Comparison of ENCODE assay signal across 13 cellular contexts in the genomic region with DNA sequence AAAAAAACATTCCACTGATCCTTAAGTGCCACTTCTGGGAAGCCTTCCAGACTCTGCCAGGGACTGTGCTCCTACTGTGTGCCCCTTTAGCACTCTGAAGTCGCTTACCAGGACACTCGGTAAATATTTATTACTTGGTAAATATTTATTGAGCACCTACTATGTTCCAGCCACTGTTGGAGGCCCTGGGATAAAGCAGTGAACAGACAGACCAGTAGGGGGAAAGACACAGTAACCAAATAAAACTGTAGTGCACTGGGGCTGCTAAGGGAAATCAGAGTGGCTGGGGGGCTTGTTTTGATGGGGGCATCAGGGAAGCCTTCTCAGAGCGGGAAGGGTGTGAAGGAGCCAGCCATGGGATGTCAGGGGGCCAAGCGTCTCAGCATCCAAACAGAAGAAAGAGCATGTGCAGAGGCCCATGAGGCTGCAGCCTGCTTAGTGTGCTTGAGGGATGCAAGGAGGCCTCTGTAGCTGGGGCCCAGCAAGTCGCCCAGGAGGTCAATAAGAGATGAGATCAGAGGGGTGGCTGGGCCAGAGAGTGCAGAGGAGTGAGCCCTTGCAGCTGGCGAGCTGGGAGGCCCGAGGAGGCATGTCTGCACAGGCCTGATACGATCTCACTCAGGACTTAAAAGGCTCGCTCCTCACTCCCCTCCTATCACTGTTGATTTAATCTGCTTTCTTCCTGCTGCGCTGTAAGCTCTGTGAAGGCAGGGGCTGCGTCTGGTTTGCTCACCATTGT. TPM values are rescaled to one million over a fixed set of nuclear protein-coding genes. Genes with fewer than 3 reads are reported as not detected.
DNase-seq lines count a peak whose midpoint lies in the region; ATAC-seq, FAIRE-seq and TF ChIP-seq lines count a peak whose summit lies in the region.
"Had no signal": no experiment of that assay in that cellular context is flagged by ENCODE, and none has a peak within 500 bp of the region (broad histone marks: within the 10 kb centered on the region; RNA-seq: fewer than 3 reads in every experiment).

No MANE protein-coding gene starts in this region.

- H2BK15ac ChIP-seq in H1 (ENCODE audit: low read length) = no peak overlapping the region

- BruUV-seq in mammary epithelial cell (replicated peaks; lab: Mats Ljungman, UMichigan) (no TSS peak), MCF 10A (replicated peaks; lab: Mats Ljungman, UMichigan) (no TSS peak)

- H3K27ac ChIP-seq in mammary epithelial cell (ENCODE audit: insufficient read depth, low read depth, low read length) (no peak overlapping the region), H1 (ENCODE audit: low read depth, low read length) (no peak overlapping the region), lung (ENCODE audit: low read depth in 1 of 2, low read length in 1 of 2) (peak overlapping the region in 1 of 2 donors; percentile 60), aorta (ENCODE audit: low read depth in 1 of 2, low read length in 2 of 2) (no peak overlapping the region)

- H3K4me3 ChIP-seq in mammary epithelial cell (replicated peaks in 1 of 3; ENCODE audit: insufficient read depth in 1 of 3, low read depth in 2 of 3, low read length in 3 of 3) (no peak overlapping the region), H1 (ENCODE audit: extremely low read depth in 1 of 4, insufficient read depth in 2 of 4, low read depth in 3 of 4, low read length in 4 of 4) (no peak overlapping the region), lung (no peak overlapping the region), aorta (ENCODE audit: low read length in 2 of 2) (no peak overlapping the region)

- DNase-seq in mammary epithelial cell (peak; percentile 52), MCF 10A (ENCODE audit: unreplicated experiment) (no peak), H1 (ENCODE audit: low read depth in 1 of 2, low spot score in 2 of 2) (no peak), lung (ENCODE audit: low spot score) (peak; percentile 29), aorta (no peak), DMS53 (lab: John Stamatoyannopoulos, UW) (no peak), amniotic stem cell (lab: John Stamatoyannopoulos, UW) (no peak)
- DNase-seq in activated CD4-positive, alpha-beta T cell treated with anti-CD3 and anti-CD28 coated beads, Interleukin-2, amount 10 ng/mL, durations not matched to agents 7 days and 5 days = no peak
- DNase-seq: activated B cell treated with CpG ODN at 0.5 μM for 24 hours; dermis blood vessel endothelial cell; stimulated activated CD4-positive, alpha-beta T cell treated with anti-CD3 and anti-CD28 coated beads, Interleukin-1b, Interleukin-23, amount 100 ng/mL, for 48 hours had no signal

- H2BK5ac ChIP-seq in H1 (ENCODE audit: low read depth, low read length) = peak overlapping the region; percentile 20; the same call in 1 of the 2 replicates

- H4K91ac ChIP-seq in H1 (replicated peaks; ENCODE audit: insufficient read length, low read length) = no peak overlapping the region

- H2AFZ ChIP-seq in mammary epithelial cell (ENCODE audit: low read depth, low read length) (peak overlapping the region; percentile 74), H1 (ENCODE audit: low read length) (no peak overlapping the region)

- no peak overlapping the region for H4K8ac ChIP-seq in H1 (ENCODE audit: extremely low read depth, insufficient read depth, low read length)

- no peak overlapping the region for H3K56ac ChIP-seq in H1 (replicated peaks; ENCODE audit: insufficient read length, low read depth, low read length)

- no peaks in the 10 kb centered on the region for H3K36me3 Mint-ChIP-seq in MCF 10A (ENCODE audit: insufficient read depth, unreplicated experiment)
- H3K36me3 Mint-ChIP-seq in activated CD4-positive, alpha-beta T cell treated with anti-CD3 and anti-CD28 coated beads, Interleukin-2, amount 10 ng/mL, durations not matched to agents 7 days and 5 days (ENCODE audit: low read depth) = no peaks in the 10 kb centered on the region

- TF ChIP-seq EP300 in H1 (IDR thresholded peaks at IDR 0.05; ENCODE audit: borderline replicate concordance in 1 of 2, low read depth in 2 of 2, low read length in 2 of 2) = no peak

- intact Hi-C loops in mammary epithelial cell (cut with micrococcal nuclease) (no loop called here), MCF 10A (cut with micrococcal nuclease) (no loop called here), aorta (cut with DNase I) (no loop called here)

- H3K4me1 Mint-ChIP-seq in MCF 10A (ENCODE audit: insufficient read depth, unreplicated experiment) = no peaks in the 10 kb centered on the region
- no peaks in the 10 kb centered on the region for H3K4me1 Mint-ChIP-seq in activated CD4-positive, alpha-beta T cell treated with anti-CD3 and anti-CD28 coated beads, Interleukin-2, amount 10 ng/mL, durations not matched to agents 7 days and 5 days
- H3K4me1 Mint-ChIP-seq: activated B cell treated with CpG ODN at 0.5 μM for 24 hours had no signal

- H3K14ac ChIP-seq in H1 (ENCODE audit: insufficient read length) = no peak overlapping the region

- no peak overlapping the region; the same call in 1 of the 2 replicates for H2AK5ac ChIP-seq in H1 (ENCODE audit: low read depth, low read length)

- H3K27me3 ChIP-seq in mammary epithelial cell (ENCODE audit: insufficient read depth, low read length) (no peaks in the 10 kb centered on the region), H1 (replicated peaks in 1 of 4; ENCODE audit: control insufficient read depth in 3 of 4, extremely low read depth in 1 of 4, insufficient read depth in 3 of 4, low read length in 3 of 4) (no peaks in the 10 kb centered on the region), lung (ENCODE audit: control insufficient read depth, insufficient read depth) (no peaks in the 10 kb centered on the region), aorta (ENCODE audit: control insufficient read depth in 1 of 2, insufficient read depth in 2 of 2, low read length in 1 of 2) (no peaks in the 10 kb centered on the region)

- H2BK120ac ChIP-seq in H1 (replicated peaks; ENCODE audit: low read depth, low read length) = no peak overlapping the region

- no peak overlapping the region for H3K23ac ChIP-seq in H1 (ENCODE audit: insufficient read length)

- H3K9me3 ChIP-seq in mammary epithelial cell (replicated peaks; ENCODE audit: insufficient read depth, low read length) (no peaks in the 10 kb centered on the region), H1 (ENCODE audit: insufficient read depth in 2 of 2, low read depth in 1 of 2, low read length in 1 of 2) (peaks cover 0 to 2% of the 10 kb centered on the region in 2 experiments; a peak in 1 of 4 replicates), lung (ENCODE audit: control insufficient read depth in 2 of 2, insufficient read depth in 1 of 2, low read length in 1 of 2) (no peaks in the 10 kb centered on the region), aorta (ENCODE audit: control insufficient read depth, low read length) (no peaks in the 10 kb centered on the region)

- TF ChIP-seq POLR2A in H1 (IDR thresholded peaks at IDR 0.05; ENCODE audit: control extremely low read depth in 1 of 2, low read depth in 2 of 2, low read length in 2 of 2) = no peak

- no peak for TF ChIP-seq RAD21 in H1 (IDR thresholded peaks at IDR 0.05 in 1 of 2, conservative IDR thresholded peaks at IDR 0.05 in 1 of 2; ENCODE audit: low read depth in 2 of 2, low read length in 2 of 2)

- no peaks in the 10 kb centered on the region for H3K27me3 Mint-ChIP-seq in MCF 10A (ENCODE audit: insufficient read depth, unreplicated experiment)
- no peaks in the 10 kb centered on the region for H3K27me3 Mint-ChIP-seq in activated CD4-positive, alpha-beta T cell treated with anti-CD3 and anti-CD28 coated beads, Interleukin-2, amount 10 ng/mL, durations not matched to agents 7 days and 5 days
- H3K27me3 Mint-ChIP-seq: activated B cell treated with CpG ODN at 0.5 μM for 24 hours had no signal

- in situ Hi-C loops in mammary epithelial cell (cut with MboI; ENCODE audit: low sequenced_read_pairs in 2 of 2) = no loop called here

- H3K4ac ChIP-seq in H1 (replicated peaks; ENCODE audit: insufficient read length, low read depth, low read length) = no peak overlapping the region

- no peak overlapping the region for H3K27ac Mint-ChIP-seq in MCF 10A (ENCODE audit: low read depth, unreplicated experiment)
- no peak overlapping the region for H3K27ac Mint-ChIP-seq in activated CD4-positive, alpha-beta T cell treated with anti-CD3 and anti-CD28 coated beads, Interleukin-2, amount 10 ng/mL, durations not matched to agents 7 days and 5 days
- H3K27ac Mint-ChIP-seq: activated B cell treated with CpG ODN at 0.5 μM for 24 hours; activated T-helper 2 cell treated with anti-CD3 and anti-CD28 coated beads, Interferon-gamma antibody, Interleukin-2, Interleukin-4, amounts not matched to agents 10 μg/mL and 5 μg/mL and 100 μg/mL, durations not matched to agents 14 hours and 24 hours and 36 hours had no signal

- no peak overlapping the region for H3K4me3 Mint-ChIP-seq in MCF 10A (ENCODE audit: unreplicated experiment)
- no peak overlapping the region for H3K4me3 Mint-ChIP-seq in activated CD4-positive, alpha-beta T cell treated with anti-CD3 and anti-CD28 coated beads, Interleukin-2, amount 10 ng/mL, durations not matched to agents 7 days and 5 days
- H3K4me3 Mint-ChIP-seq: activated B cell treated with CpG ODN at 0.5 μM for 24 hours had no signal

- H3K4me1 ChIP-seq in mammary epithelial cell (ENCODE audit: insufficient read depth, low read length) = peaks cover 17% of the 10 kb centered on the region
- H3K4me1 ChIP-seq in H1 (replicated peaks in 1 of 4; ENCODE audit: control insufficient read depth in 3 of 4, insufficient read depth in 4 of 4, low read length in 3 of 4) = peaks cover 0 to 10% (median 4%) of the 10 kb centered on the region in 4 experiments; a peak in 5 of 7 replicates
- H3K4me1 ChIP-seq in lung (ENCODE audit: control insufficient read depth in 2 of 2, insufficient read depth in 2 of 2, low read length in 2 of 2) = no peaks in the 10 kb centered on the region
- no peaks in the 10 kb centered on the region for H3K4me1 ChIP-seq in aorta (ENCODE audit: control insufficient read depth in 1 of 2, insufficient read depth in 2 of 2, low read length in 2 of 2)

- dilution Hi-C loops in mammary epithelial cell (cut with HindIII; ENCODE audit: low sequenced_read_pairs) = loop anchor here (5.0 kb wide), 1 partner anchor 45 kb away; no protein-coding TSS in a partner anchor

- no peaks in the 10 kb centered on the region for H4K20me1 ChIP-seq in mammary epithelial cell (ENCODE audit: insufficient read depth, low read length)
- no peaks in the 10 kb centered on the region for H4K20me1 ChIP-seq in H1 (replicated peaks in 1 of 2; ENCODE audit: control insufficient read depth in 1 of 2, insufficient read depth in 2 of 2, low read length in 2 of 2)

- H2BK12ac ChIP-seq in H1 (ENCODE audit: low read depth, low read length) = no peak overlapping the region

- H3K4me2 ChIP-seq in mammary epithelial cell (ENCODE audit: insufficient read depth, low read depth, low read length) (peak overlapping the region; percentile 12), H1 (ENCODE audit: insufficient read depth in 1 of 2, low read depth in 2 of 2, low read length in 2 of 2) (no peak overlapping the region)

- WGBS in mammary epithelial cell (ENCODE audit: low coverage, missing lambda C conversion rate) = 37% methylated on average over 10 of the region's 11 CpGs
- WGBS in H1 (ENCODE audit: extremely low coverage in 1 of 2, insufficient coverage in 1 of 2, insufficient read length in 1 of 2, insufficient replicate concordance in 2 of 2, low coverage in 1 of 2, low lambda C conversion rate in 2 of 2, missing lambda C conversion rate in 1 of 2), 2 experiments = 85% methylated on average over 11 of the region's 11 CpGs; no CpG with 5 or more reads in 1 of the 2 experiments
- 61 to 72% methylated on average over 11 of the region's 11 CpGs for WGBS in lung, 2 donors
- WGBS in aorta, 2 donors = 86 to 96% methylated on average over 11 of the region's 11 CpGs

- H3K9me3 Mint-ChIP-seq in MCF 10A (ENCODE audit: unreplicated experiment) = no peaks in the 10 kb centered on the region
- H3K9me3 Mint-ChIP-seq in activated CD4-positive, alpha-beta T cell treated with anti-CD3 and anti-CD28 coated beads, Interleukin-2, amount 10 ng/mL, durations not matched to agents 7 days and 5 days = peaks cover 2% of the 10 kb centered on the region

- POLR2A ChIA-PET in MCF 10A (lab: Yijun Ruan, JAX) = interaction anchor here (0.6 kb wide), 1 partner anchor 221 kb away, joined by 3 read pairs; no protein-coding TSS in a partner anchor
- POLR2A ChIA-PET in H1 (lab: Charles Lee; ENCODE audit: partially characterized antibody) = interaction anchor here (0.6 kb wide), 1 partner anchor 10 kb away, joined by 3 read pairs; no protein-coding TSS in a partner anchor
- POLR2A ChIA-PET in activated CD4-positive, alpha-beta T cell treated with anti-CD3 and anti-CD28 coated beads, Interleukin-2, amount 10 ng/mL, durations not matched to agents 7 days and 5 days (lab: Charles Lee) = no interaction called here

- H3K79me2 ChIP-seq in mammary epithelial cell (ENCODE audit: insufficient read depth, low read length) = no peaks in the 10 kb centered on the region
- H3K79me2 ChIP-seq in H1 (ENCODE audit: control insufficient read depth in 1 of 2, insufficient read depth in 2 of 2, low read length in 2 of 2) = peaks cover 0 to 3% of the 10 kb centered on the region in 2 experiments; a peak in 2 of 4 replicates

- FAIRE-seq in H1 (lab: Jason Lieb, UNC) = no peak
- FAIRE-seq: RCC 7860 had no signal

- no peak overlapping the region for H2BK20ac ChIP-seq in H1 (ENCODE audit: low read length)

- H3K9ac ChIP-seq in mammary epithelial cell (ENCODE audit: insufficient read depth, low read length) (no peak overlapping the region), H1 (replicated peaks in 1 of 4; ENCODE audit: extremely low read depth in 1 of 4, low read depth in 3 of 4, low read length in 3 of 4) (no peak overlapping the region; a peak in 1 of 7 replicates)

- no peak overlapping the region for H3K18ac ChIP-seq in H1 (ENCODE audit: extremely low read depth, low read length)

- no peaks in the 10 kb centered on the region for H3K23me2 ChIP-seq in H1 (ENCODE audit: low read depth, low read length)

- H3K36me3 ChIP-seq in mammary epithelial cell (ENCODE audit: insufficient read depth, low read length) (no peaks in the 10 kb centered on the region), H1 (ENCODE audit: control insufficient read depth in 2 of 4, insufficient read depth in 4 of 4, low read length in 3 of 4) (no peaks in the 10 kb centered on the region), lung (ENCODE audit: control insufficient read depth in 2 of 2, insufficient read depth in 2 of 2, low read length in 2 of 2) (no peaks in the 10 kb centered on the region), aorta (ENCODE audit: control insufficient read depth in 1 of 2, insufficient read depth in 2 of 2, low read length in 1 of 2) (no peaks in the 10 kb centered on the region)

- TF ChIP-seq CTCF in mammary epithelial cell (conservative IDR thresholded peaks at IDR 0.05 in 1 of 2, IDR thresholded peaks at IDR 0.05 in 1 of 2; ENCODE audit: extremely low read depth in 1 of 2, insufficient read depth in 1 of 2, low read depth in 1 of 2, low read length in 2 of 2) (no peak), MCF 10A (IDR thresholded peaks at IDR 0.05; ENCODE audit: unreplicated experiment) (no peak), H1 (IDR thresholded peaks at IDR 0.05; ENCODE audit: control extremely low read depth in 1 of 3, insufficient read depth in 1 of 3, low read depth in 1 of 3, low read length in 3 of 3) (no peak), lung (IDR thresholded peaks at IDR 0.05; ENCODE audit: control extremely low read depth, extremely low read depth) (no peak)

- H4K5ac ChIP-seq in H1 (ENCODE audit: insufficient read length, low read depth, low read length) = no peak overlapping the region

- no peaks in the 10 kb centered on the region for H3K79me1 ChIP-seq in H1 (ENCODE audit: low read depth, low read length)

- CTCF ChIA-PET in mammary epithelial cell (lab: Charles Lee; ENCODE audit: low non-redundant PET) (no interaction called here), MCF 10A (lab: Yijun Ruan, JAX) (interaction anchor here (0.7 kb wide), 1 partner anchor 400 kb away, joined by 3 read pairs; no protein-coding TSS in a partner anchor), H1 (lab: Charles Lee; ENCODE audit: partially characterized antibody) (interaction anchor here (0.8 to 1.1 kb wide), 3 partner anchors 17 to 112 kb away, joined by 3 to 4 read pairs (median 3); no protein-coding TSS in a partner anchor)
- CTCF ChIA-PET in activated CD4-positive, alpha-beta T cell treated with anti-CD3 and anti-CD28 coated beads, Interleukin-2, amount 10 ng/mL, durations not matched to agents 7 days and 5 days (lab: Charles Lee) = no interaction called here

- ATAC-seq in lung (ENCODE audit: insufficient read depth, low FRiP score) (no peak), aorta (ENCODE audit: low FRiP score) (peak; percentile 52)

RNA-seq across cellular contexts. Expression of a gene that starts 28.6 kb away (rescaled TPM):
- total RNA-seq in mammary epithelial cell (10 to 100 TPM; 13.8 to 17.6 TPM), MCF 10A (2022) (3.3 and 4.2 TPM in 2 replicates), lung (10 to 100 TPM; 12.9 to 18.8 TPM), aorta (10 to 100 TPM; 12.0 to 19.3 TPM)
- polyA plus RNA-seq in mammary epithelial cell (3.1 TPM), H1 (2011; rRNA removed) (3.7 and 5.0 TPM in 2 replicates), lung (1 to 10 TPM; 7.6 to 9.5 TPM), aorta (1 to 10 TPM; 4.4 to 7.2 TPM)
- 12.9 TPM for polyA minus RNA-seq in mammary epithelial cell
- 10.6 and 11.8 TPM in 2 replicates for total RNA-seq in H1 (2021; fragmentation: NEBNext Ultra II Directional; extraction: Animal tissue kit (Norgen Biotek cat#: 25700))
- 4.4 TPM for polyA plus RNA-seq in H1 (2011; cell fraction: cytosol; rRNA removed)
- polyA plus RNA-seq in H1 (2011; cell fraction: nucleus; rRNA removed) = 6.7 TPM
- polyA plus RNA-seq in H1 (2012, experiment 1 of 2) = 6.4 to 7.4 TPM (median 6.8 TPM) in 4 replicates
- polyA plus RNA-seq in H1 (2012, experiment 2 of 2) = 4.9 TPM
- 6.0 TPM for polyA plus RNA-seq in H1 (2013, experiment 1 of 2)
- polyA plus RNA-seq in H1 (2013, experiment 2 of 2) = 6.3 TPM
- 3.5 and 3.8 TPM in 2 replicates for polyA minus RNA-seq in H1 (2011; rRNA and poly(A)+ RNA removed)
- polyA minus RNA-seq in H1 (2011; cell fraction: cytosol; rRNA and poly(A)+ RNA removed) = 5.4 TPM
- 7.0 TPM for polyA minus RNA-seq in H1 (2011; cell fraction: nucleus; rRNA and poly(A)+ RNA removed)
- total RNA-seq in activated CD4-positive, alpha-beta T cell treated with anti-CD3 and anti-CD28 coated beads, Interleukin-2, amount 10 ng/mL, durations not matched to agents 7 days and 5 days = under 1 TPM; 0.21 to 0.22 TPM

Comparison
In these comparisons a context has a peak if more than half of its experiments do, and no peak if none do; other contexts are left out.
1. DNase-seq: peak in mammary epithelial cell (single experiment) and lung (single experiment); none in MCF 10A (single experiment), H1 (0 of 2), aorta (0 of 2), DMS53 (single experiment), activated CD4-positive, alpha-beta T cell treated with anti-CD3 and anti-CD28 coated beads, Interleukin-2, amount 10 ng/mL, durations not matched to agents 7 days and 5 days (single experiment) and amniotic stem cell (single experiment).
2. CTCF ChIA-PET loops: an anchor here in MCF 10A (0.7 kb wide) and H1 (0.8 to 1.1 kb wide); none called in mammary epithelial cell and activated CD4-positive, alpha-beta T cell treated with anti-CD3 and anti-CD28 coated beads, Interleukin-2, amount 10 ng/mL, durations not matched to agents 7 days and 5 days.